ENCODE assay signal across 2 cellular contexts in the genomic region with DNA sequence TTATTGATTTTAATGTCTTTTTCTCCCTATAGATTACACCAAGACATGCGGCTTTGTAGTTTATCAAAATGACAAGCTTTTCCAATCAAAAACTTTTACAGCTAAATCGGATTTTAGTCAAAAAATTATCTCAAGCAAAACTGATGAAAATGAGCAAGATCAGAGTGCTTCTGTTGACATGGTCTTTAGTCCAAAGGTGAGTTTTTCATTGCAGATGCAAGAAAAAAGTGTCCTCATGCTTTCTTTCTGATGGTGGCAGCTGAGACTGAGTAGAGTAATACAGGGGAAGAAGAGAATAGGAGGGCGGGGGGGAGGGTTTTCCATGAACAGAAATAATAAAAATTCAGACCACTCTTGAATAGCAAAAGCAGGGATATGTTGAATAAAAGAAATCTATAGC.
TF ChIP-seq lines count a peak whose summit lies in the region.

No MANE protein-coding gene starts in this region.

TF ChIP-seq in liver, 16 proteins besides CTCF, POLR2A, EP300 and RAD21 (continued from another document):
- TF ChIP-seq, protein P1, sequence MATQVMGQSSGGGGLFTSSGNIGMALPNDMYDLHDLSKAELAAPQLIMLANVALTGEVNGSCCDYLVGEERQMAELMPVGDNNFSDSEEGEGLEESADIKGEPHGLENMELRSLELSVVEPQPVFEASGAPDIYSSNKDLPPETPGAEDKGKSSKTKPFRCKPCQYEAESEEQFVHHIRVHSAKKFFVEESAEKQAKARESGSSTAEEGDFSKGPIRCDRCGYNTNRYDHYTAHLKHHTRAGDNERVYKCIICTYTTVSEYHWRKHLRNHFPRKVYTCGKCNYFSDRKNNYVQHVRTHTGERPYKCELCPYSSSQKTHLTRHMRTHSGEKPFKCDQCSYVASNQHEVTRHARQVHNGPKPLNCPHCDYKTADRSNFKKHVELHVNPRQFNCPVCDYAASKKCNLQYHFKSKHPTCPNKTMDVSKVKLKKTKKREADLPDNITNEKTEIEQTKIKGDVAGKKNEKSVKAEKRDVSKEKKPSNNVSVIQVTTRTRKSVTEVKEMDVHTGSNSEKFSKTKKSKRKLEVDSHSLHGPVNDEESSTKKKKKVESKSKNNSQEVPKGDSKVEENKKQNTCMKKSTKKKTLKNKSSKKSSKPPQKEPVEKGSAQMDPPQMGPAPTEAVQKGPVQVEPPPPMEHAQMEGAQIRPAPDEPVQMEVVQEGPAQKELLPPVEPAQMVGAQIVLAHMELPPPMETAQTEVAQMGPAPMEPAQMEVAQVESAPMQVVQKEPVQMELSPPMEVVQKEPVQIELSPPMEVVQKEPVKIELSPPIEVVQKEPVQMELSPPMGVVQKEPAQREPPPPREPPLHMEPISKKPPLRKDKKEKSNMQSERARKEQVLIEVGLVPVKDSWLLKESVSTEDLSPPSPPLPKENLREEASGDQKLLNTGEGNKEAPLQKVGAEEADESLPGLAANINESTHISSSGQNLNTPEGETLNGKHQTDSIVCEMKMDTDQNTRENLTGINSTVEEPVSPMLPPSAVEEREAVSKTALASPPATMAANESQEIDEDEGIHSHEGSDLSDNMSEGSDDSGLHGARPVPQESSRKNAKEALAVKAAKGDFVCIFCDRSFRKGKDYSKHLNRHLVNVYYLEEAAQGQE (IDR thresholded peaks at IDR 0.05): no peak
- TF ChIP-seq FOXA2 (IDR thresholded peaks at IDR 0.05): no peak
- TF ChIP-seq, protein P2, sequence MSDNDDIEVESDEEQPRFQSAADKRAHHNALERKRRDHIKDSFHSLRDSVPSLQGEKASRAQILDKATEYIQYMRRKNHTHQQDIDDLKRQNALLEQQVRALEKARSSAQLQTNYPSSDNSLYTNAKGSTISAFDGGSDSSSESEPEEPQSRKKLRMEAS (IDR thresholded peaks at IDR 0.05): no peak

TF ChIP-seq in HepG2, 621 proteins besides CTCF, POLR2A, EP300 and RAD21 (continued from another document):
- TF ChIP-seq, protein P3, sequence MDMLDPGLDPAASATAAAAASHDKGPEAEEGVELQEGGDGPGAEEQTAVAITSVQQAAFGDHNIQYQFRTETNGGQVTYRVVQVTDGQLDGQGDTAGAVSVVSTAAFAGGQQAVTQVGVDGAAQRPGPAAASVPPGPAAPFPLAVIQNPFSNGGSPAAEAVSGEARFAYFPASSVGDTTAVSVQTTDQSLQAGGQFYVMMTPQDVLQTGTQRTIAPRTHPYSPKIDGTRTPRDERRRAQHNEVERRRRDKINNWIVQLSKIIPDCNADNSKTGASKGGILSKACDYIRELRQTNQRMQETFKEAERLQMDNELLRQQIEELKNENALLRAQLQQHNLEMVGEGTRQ (IDR thresholded peaks at IDR 0.05; ENCODE audit: low read depth, low read length): no peak
- TF ChIP-seq, protein P3 (CRISPR knock-in tag; IDR thresholded peaks at IDR 0.05; ENCODE audit: borderline replicate concordance): no peak
- TF ChIP-seq XRCC5 (optimal IDR thresholded peaks at IDR 0.05; ENCODE audit: low read length): no peak
